In genomic region chr4:90441770-90442169, GRCh38 we compare ENCODE assay signal across 32 cellular contexts.
"Had no signal": no experiment of that assay in that cellular context is flagged by ENCODE, and none has a peak within 500 bp of the region (broad histone marks: within the 10 kb centered on the region; RNA-seq: fewer than 3 reads in every experiment).

No MANE protein-coding gene starts in this region.

- ATAC-seq: activated CD4-positive, alpha-beta T cell treated with anti-CD3 and anti-CD28 coated beads for 36 hours; activated CD8-positive, alpha-beta T cell treated with anti-CD3 and anti-CD28 coated beads for 36 hours; activated naive CD8-positive, alpha-beta T cell treated with anti-CD3 and anti-CD28 coated beads, Interleukin-2, amount 50 U/mL, for 24 hours; activated T-cell treated with anti-CD3 and anti-CD28 coated beads, Interleukin-2, amount 50 U/mL, for 4 hours; activated T-helper 17 cell treated with anti-CD3 and anti-CD28 coated beads, Interleukin-2, amount 50 U/mL, for 72 hours; gastroesophageal sphincter; heart right ventricle; T-helper 17 cell had no signal

- H3K27me3 ChIP-seq: adrenal gland, body of pancreas, cardiac muscle cell, colonic mucosa, esophagus muscularis mucosa, gastroesophageal sphincter, heart right ventricle had no signal

- H3K9me3 ChIP-seq: adrenal gland, colonic mucosa, esophagus muscularis mucosa, gastroesophageal sphincter, heart right ventricle had no signal

- FAIRE-seq: endometrium, endothelial cell of umbilical vein had no signal

- DNase-seq: activated CD4-positive, alpha-beta T cell treated with anti-CD3 and anti-CD28 coated beads for 36 hours; activated CD4-positive, alpha-beta T cell treated with anti-CD3 and anti-CD28 coated beads, Interleukin-2, amount 10 ng/mL, durations not matched to agents 24 days and 14 days; activated CD4-positive, alpha-beta T cell treated with anti-CD3 and anti-CD28 coated beads, Interleukin-2, amount 50 U/mL, for 4 hours; activated CD4-positive, CD25-positive, alpha-beta regulatory T cell; activated CD4-positive, CD25-positive, alpha-beta regulatory T cell treated with anti-CD3 and anti-CD28 coated beads, Interleukin-2, amount 50 U/mL, for 72 hours; activated CD8-positive, alpha-beta memory T cell treated with anti-CD3 and anti-CD28 coated beads for 24 hours; activated CD8-positive, alpha-beta T cell treated with anti-CD3 and anti-CD28 coated beads for 36 hours; activated effector memory CD4-positive, alpha-beta T cell treated with Interleukin-2 at 50 U/mL for 16 hours; activated naive CD4-positive, alpha-beta T cell treated with anti-CD3 and anti-CD28 coated beads for 36 hours; activated naive CD8-positive, alpha-beta T cell treated with anti-CD3 and anti-CD28 coated beads for 36 hours; activated naive CD8-positive, alpha-beta T cell treated with anti-CD3 and anti-CD28 coated beads, Interleukin-2, amount 50 U/mL, for 24 hours; activated T-cell treated with anti-CD3 and anti-CD28 coated beads, Interleukin-2, amount 50 U/mL, for 4 hours; adrenal gland; amygdala; aorta; body of pancreas; central memory CD4-positive, alpha-beta T cell; cerebellar nuclear complex; colonic mucosa; effector CD8-positive, alpha-beta T cell; erythroblast; foreskin melanocyte; heart right ventricle; T-helper 1 cell; T-helper 17 cell; T1000 had no signal

- H3K4me1 ChIP-seq: adrenal gland, colonic mucosa, esophagus muscularis mucosa, gastroesophageal sphincter, heart right ventricle had no signal

- H3K36me3 ChIP-seq: adrenal gland, cardiac muscle cell, colonic mucosa, esophagus muscularis mucosa, gastroesophageal sphincter, heart right ventricle had no signal

- H3K4me3 ChIP-seq: adrenal gland, body of pancreas, cardiac muscle cell, colonic mucosa, esophagus muscularis mucosa, gastroesophageal sphincter, heart right ventricle had no signal

- H3K27ac ChIP-seq: adrenal gland, body of pancreas, cardiac muscle cell, colonic mucosa, esophagus muscularis mucosa, gastroesophageal sphincter, heart right ventricle had no signal
